In genomic region chr11:12044799-12045198, GRCh38 we compare ENCODE assay signal across 10 cellular contexts. TPM values are rescaled to one million over a fixed set of nuclear protein-coding genes. Genes with fewer than 3 reads are reported as not detected.
DNase-seq lines count a peak whose midpoint lies in the region; ATAC-seq and TF ChIP-seq lines count a peak whose summit lies in the region.
"Had no signal": no experiment of that assay in that cellular context is flagged by ENCODE, and none has a peak within 500 bp of the region (broad histone marks: within the 10 kb centered on the region; RNA-seq: fewer than 3 reads in every experiment).

No MANE protein-coding gene starts in this region.

- H3K9me3 ChIP-seq in ascending aorta (no peaks in the 10 kb centered on the region), liver (ENCODE audit: control insufficient read depth in 4 of 4, low read length in 3 of 4) (no peaks in the 10 kb centered on the region)
- H3K9me3 ChIP-seq: colonic mucosa had no signal

- H3K9ac ChIP-seq in liver (ENCODE audit: low read depth in 1 of 2, low read length in 2 of 2): no peak overlapping the region

- H3K4me1 ChIP-seq in ascending aorta (peaks cover 0 to 14% of the 10 kb centered on the region in 2 donors), liver (ENCODE audit: control insufficient read depth in 4 of 4, insufficient read depth in 4 of 4, low read length in 3 of 4) (peaks cover 9 to 16% (median 13%) of the 10 kb centered on the region in 4 donors)

- H3K4me3 ChIP-seq in HFF-Myc (replicated peaks; ENCODE audit: low read depth, low read length): peak overlapping the region; percentile 25
- H3K4me3 ChIP-seq in ascending aorta: no peak overlapping the region
- H3K4me3 ChIP-seq in liver (ENCODE audit: low read depth in 1 of 3, low read length in 3 of 3): no peak overlapping the region
- H3K4me3 ChIP-seq: colonic mucosa had no signal

- TF ChIP-seq RAD21 in liver (IDR thresholded peaks at IDR 0.05): no peak

- H3K36me3 Mint-ChIP-seq in WTC11: peaks cover 11% of the 10 kb centered on the region

- TF ChIP-seq CTCF in HFF-Myc (IDR thresholded peaks at IDR 0.05; ENCODE audit: low read depth, low read length, missing control alignments) (no peak), ascending aorta (IDR thresholded peaks at IDR 0.05) (no peak), liver (IDR thresholded peaks at IDR 0.05; ENCODE audit: low read depth, low read length, missing input control) (no peak), WTC11 (IDR thresholded peaks at IDR 0.05) (no peak)

- ATAC-seq in WTC11 (no peak), HG02938 (IDR thresholded peaks at IDR 0.05; ENCODE audit: unreplicated experiment) (no peak)

- no peak for DNase-seq in HFF-Myc (ENCODE audit: extremely low read depth, low read depth)
- no peak for DNase-seq in ascending aorta (ENCODE audit: low spot score in 2 of 2)
- peak; percentile 60 for DNase-seq in superior temporal gyrus (ENCODE audit: extremely low spot score)
- DNase-seq in WTC11 (ENCODE audit: low spot score): no peak
- DNase-seq in stimulated activated CD4-positive, alpha-beta T cell treated with anti-CD3 and anti-CD28 coated beads, Interleukin-4, amount 100 ng/mL, for 4 hours: no peak
- DNase-seq in HCEC 1CT: no peak

- WGBS in liver: 87% methylated on average over 8 of the region's 8 CpGs

- H3K4me1 Mint-ChIP-seq in WTC11: peaks cover 9% of the 10 kb centered on the region

- POLR2A ChIA-PET in WTC11 (lab: Charles Lee): interaction anchor here (0.5 kb wide), 1 partner anchor 36 kb away, joined by 3 read pairs; no protein-coding TSS in a partner anchor

- peaks cover 2% of the 10 kb centered on the region; the same call in 1 of the 2 replicates for H3K27me3 Mint-ChIP-seq in WTC11 (ENCODE audit: low read depth)

- intact Hi-C loops in ascending aorta (cut with DNase I): loop anchor here (1.0 to 2.0 kb wide), 4 partner anchors 36 to 245 kb away; partner anchors contain the start of gene DKK3

- H3K9me3 Mint-ChIP-seq in WTC11: peaks cover 21% of the 10 kb centered on the region
- H3K9me3 Mint-ChIP-seq: activated naive CD4-positive, alpha-beta T cell treated with anti-CD3 and anti-CD28 coated beads for 36 hours had no signal

- no peak overlapping the region for H3K4me3 Mint-ChIP-seq in WTC11
- H3K4me3 Mint-ChIP-seq: activated naive CD4-positive, alpha-beta T cell treated with anti-CD3 and anti-CD28 coated beads for 36 hours had no signal

- peak overlapping the region; percentile 62 to 75 for H3K27ac ChIP-seq in ascending aorta
- peak overlapping the region; percentile 46 to 74 for H3K27ac ChIP-seq in liver (ENCODE audit: low read depth in 1 of 2, low read length in 2 of 2)
- H3K27ac ChIP-seq: colonic mucosa had no signal

- CTCF ChIA-PET in WTC11 (lab: Charles Lee): interaction anchor here (0.6 to 2.4 kb wide), 55 partner anchors 8 to 1017 kb away, joined by 3 to 27 read pairs (median 5); partner anchors contain the start of genes DKK3 and MICAL2

- H3K27ac Mint-ChIP-seq in WTC11: no peak overlapping the region
- H3K27ac Mint-ChIP-seq: activated naive CD4-positive, alpha-beta T cell treated with anti-CD3 and anti-CD28 coated beads for 36 hours had no signal

- H3K27me3 ChIP-seq in ascending aorta (no peaks in the 10 kb centered on the region), liver (ENCODE audit: control insufficient read depth in 4 of 4, insufficient read depth in 4 of 4, low read length in 3 of 4) (no peaks in the 10 kb centered on the region)
- H3K27me3 ChIP-seq: colonic mucosa had no signal

- no peaks in the 10 kb centered on the region for H3K36me3 ChIP-seq in ascending aorta
- H3K36me3 ChIP-seq in liver (ENCODE audit: control insufficient read depth in 4 of 4, insufficient read depth in 3 of 4, low read depth in 1 of 4, low read length in 3 of 4): no peaks in the 10 kb centered on the region
- H3K36me3 ChIP-seq: colonic mucosa had no signal

TF ChIP-seq in liver, 16 proteins besides CTCF, POLR2A, EP300 and RAD21 (continues in another document):
- TF ChIP-seq NR2F2 (IDR thresholded peaks at IDR 0.05): no peak
- no peak for TF ChIP-seq REST (IDR thresholded peaks at IDR 0.05)
- TF ChIP-seq FOXA2 (IDR thresholded peaks at IDR 0.05): no peak
- no peak for TF ChIP-seq MAX (IDR thresholded peaks at IDR 0.05)
- TF ChIP-seq YY1 (IDR thresholded peaks at IDR 0.05): no peak
- no peak for TF ChIP-seq HNF4G (IDR thresholded peaks at IDR 0.05)
- no peak for TF ChIP-seq TAF1 (conservative IDR thresholded peaks at IDR 0.05)

TF ChIP-seq in WTC11, 78 proteins besides CTCF, POLR2A, EP300 and RAD21:
- TF ChIP-seq TP53 (CRISPR knock-in tag; IDR thresholded peaks at IDR 0.05) (no peak), EMX1 (CRISPR knock-in tag; IDR thresholded peaks at IDR 0.05) (no peak), ZNF121 (CRISPR knock-in tag; IDR thresholded peaks at IDR 0.05) (no peak)
TF ChIP-seq in WTC11: peak in this region for 0.

RNA-seq across cellular contexts. Expression of gene DKK3, which starts 36.4 kb away (rescaled TPM):
- total RNA-seq in ascending aorta (433 TPM), liver (1 to 10 TPM; 9.9 TPM), WTC11 (2021) (17.6 to 21.3 TPM (median 20.6 TPM) in 3 replicates)
- polyA plus RNA-seq in liver: 1 to 10 TPM; 3.1 to 4.4 TPM
- total RNA-seq: activated naive CD4-positive, alpha-beta T cell treated with anti-CD3 and anti-CD28 coated beads for 36 hours had no signal

Comparison
In these comparisons a context has a peak if more than half of its experiments do, and no peak if none do; other contexts are left out.
1. RNA of gene DKK3, which starts 36.4 kb away (total RNA-seq): 433 TPM in ascending aorta (single experiment); 17.6 to 21.3 TPM in WTC11 and 9.9 TPM in liver; every median in the first group is over 10 times any median in the second.